16 cellular contexts compared by ENCODE assay signal in the genomic region with DNA sequence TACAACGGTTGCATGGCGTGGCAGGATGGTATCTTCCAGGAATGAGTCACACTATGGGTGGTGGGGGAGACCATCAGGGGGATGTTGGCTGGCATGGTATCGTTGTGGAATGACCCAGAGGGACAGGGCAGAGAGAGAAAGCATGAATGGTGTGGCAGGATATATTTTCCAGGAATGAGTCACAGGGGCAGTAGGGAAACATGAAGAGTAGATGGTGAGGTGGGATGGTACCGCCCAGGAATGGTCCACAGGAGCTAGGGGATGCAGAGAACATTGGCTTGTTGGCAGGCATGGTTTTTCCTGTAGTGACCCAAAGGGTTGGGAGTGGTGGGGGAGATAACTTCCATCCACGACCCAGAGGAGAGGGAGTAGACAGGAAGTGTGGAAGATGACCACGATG.
DNase-seq lines count a peak whose midpoint lies in the region; ATAC-seq, FAIRE-seq and TF ChIP-seq lines count a peak whose summit lies in the region.
"Had no signal": no experiment of that assay in that cellular context is flagged by ENCODE, and none has a peak within 500 bp of the region (broad histone marks: within the 10 kb centered on the region; RNA-seq: fewer than 3 reads in every experiment).

No MANE protein-coding gene starts in this region.

- peaks cover 7% of the 10 kb centered on the region for H3K4me1 ChIP-seq in foreskin keratinocyte
- H3K4me1 ChIP-seq: BLaER1, HAP-1 had no signal

- ATAC-seq in foreskin keratinocyte, result peak; percentile 7
- ATAC-seq in GM21717 (IDR thresholded peaks at IDR 0.05; ENCODE audit: unreplicated experiment), result no peak
- ATAC-seq: GM12878 had no signal

- TF ChIP-seq CTCF in foreskin keratinocyte (conservative IDR thresholded peaks at IDR 0.05), result no peak

- DNase-seq in HuH-7.5 (ENCODE audit: low spot score) (peak; percentile 2), SW480 (ENCODE audit: low spot score) (peak; percentile 3), foreskin keratinocyte (peak in 1 of 2 donors; percentile 78), urothelium cell line (ENCODE audit: low spot score) (peak; percentile 9), amygdala (lab: John Stamatoyannopoulos, UW) (no peak), HTR-8/SVneo (ENCODE audit: insufficient read length, low spot score) (no peak)
- DNase-seq: DMS 273 treated with DMSO at 0.1 percent for 48 hours, HFFc6, IMR-90, KG1 had no signal

- H3K27ac ChIP-seq in foreskin keratinocyte, result peak overlapping the region; percentile 98
- H3K27ac ChIP-seq: BLaER1 had no signal

- no peaks in the 10 kb centered on the region for H3K27me3 ChIP-seq in foreskin keratinocyte

- FAIRE-seq in urothelium cell line (lab: Jason Lieb, UNC) (peak; percentile 20), HTR-8/SVneo (lab: Jason Lieb, UNC) (no peak)
- FAIRE-seq: GM12878, GM18507, H1 had no signal

Comparison
In these comparisons a context has a peak if more than half of its experiments do, and no peak if none do; other contexts are left out.
1. DNase-seq: peak in HuH-7.5 (single experiment), SW480 (single experiment) and urothelium cell line (single experiment); none in amygdala (0 of 56) and HTR-8/SVneo (single experiment).